ENCODE assay signal across 11 cellular contexts in the genomic region with DNA sequence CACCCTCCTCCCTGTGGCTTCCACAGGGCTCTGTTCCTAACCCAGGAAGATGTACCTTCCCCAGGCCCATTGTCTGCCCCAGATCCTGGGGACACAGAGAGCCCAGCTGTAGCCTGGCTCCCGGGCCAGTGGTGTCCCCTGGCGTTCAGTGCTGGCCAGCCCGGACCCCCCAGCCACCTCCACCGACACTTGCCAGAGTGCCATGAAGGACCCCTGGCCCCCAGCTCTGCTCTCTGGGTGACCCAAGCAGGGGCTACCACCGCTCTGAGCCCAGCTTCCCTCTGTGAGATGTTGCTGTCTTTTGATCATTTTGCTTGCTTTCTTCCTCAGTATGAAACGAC. TPM values are rescaled to one million over a fixed set of nuclear protein-coding genes. Genes with fewer than 3 reads are reported as not detected.
DNase-seq lines count a peak whose midpoint lies in the region; ATAC-seq, FAIRE-seq and TF ChIP-seq lines count a peak whose summit lies in the region.
"Had no signal": no experiment of that assay in that cellular context is flagged by ENCODE, and none has a peak within 500 bp of the region (broad histone marks: within the 10 kb centered on the region; RNA-seq: fewer than 3 reads in every experiment).

No MANE protein-coding gene starts in this region.

- no peak overlapping the region for H2BK12ac ChIP-seq in mesenchymal stem cell (ENCODE audit: low read length in 2 of 2)

- no peak for DNase-seq in left ventricle myocardium inferior
- DNase-seq in left cardiac atrium, result no peak
- DNase-seq in mesenchymal stem cell, result no peak
- no peak for DNase-seq in transverse colon
- DNase-seq in GM12892 (ENCODE audit: insufficient read length), result no peak
- DNase-seq: MM.1S, retina had no signal

- no peak for TF ChIP-seq EP300 in transverse colon (IDR thresholded peaks at IDR 0.05; ENCODE audit: low read depth)

- H3K4ac ChIP-seq in mesenchymal stem cell (ENCODE audit: low read depth in 1 of 2, low read length in 2 of 2), result peak overlapping the region; percentile 4 to 30

- no peak overlapping the region for H3K9ac ChIP-seq in mesenchymal stem cell (ENCODE audit: low read length)

- peak overlapping the region; percentile 55 for H2AK5ac ChIP-seq in mesenchymal stem cell (ENCODE audit: low read length, severe bottlenecking)

- no peak for FAIRE-seq in GM12892 (lab: Jason Lieb, UNC)
- FAIRE-seq: frontal cortex had no signal

- peaks cover 32% of the 10 kb centered on the region for H3K4me1 Mint-ChIP-seq in activated naive CD8-positive, alpha-beta T cell (ENCODE audit: low read depth)

- no peaks in the 10 kb centered on the region for H3K9me3 Mint-ChIP-seq in activated naive CD8-positive, alpha-beta T cell (ENCODE audit: low read depth)

- H3K4me2 ChIP-seq in mesenchymal stem cell (ENCODE audit: low read length, poor library complexity, severe bottlenecking), result no peak overlapping the region

- H3K4me3 ChIP-seq in left ventricle myocardium inferior, result peak overlapping the region; percentile 41
- no peak overlapping the region for H3K4me3 ChIP-seq in mesenchymal stem cell (ENCODE audit: insufficient read depth in 1 of 2, low read depth in 1 of 2, low read length in 2 of 2)
- no peak overlapping the region for H3K4me3 ChIP-seq in transverse colon

- H3K9me3 ChIP-seq in left ventricle myocardium inferior (replicated peaks) (no peaks in the 10 kb centered on the region), mesenchymal stem cell (ENCODE audit: control insufficient read depth, low read length) (no peaks in the 10 kb centered on the region), transverse colon (no peaks in the 10 kb centered on the region)

- intact Hi-C loops in left ventricle myocardium inferior (cut with micrococcal nuclease) (loop anchor here (5.0 kb wide), 1 partner anchor 38 kb away; no protein-coding TSS in a partner anchor), left cardiac atrium (cut with DNase I) (no loop called here), transverse colon (cut with DNase I; ENCODE audit: low total_unique reads) (no loop called here)

- no peaks in the 10 kb centered on the region for H3K27me3 Mint-ChIP-seq in activated naive CD8-positive, alpha-beta T cell

- H2AFZ ChIP-seq in mesenchymal stem cell (ENCODE audit: low read depth, low read length), result no peak overlapping the region

- peak overlapping the region in 1 of 2 experiments; percentile 25 for H3K18ac ChIP-seq in mesenchymal stem cell (ENCODE audit: low read depth in 1 of 2, low read length in 2 of 2)

- no peak overlapping the region for H3K14ac ChIP-seq in mesenchymal stem cell (ENCODE audit: low read length in 2 of 2)

- H3K27ac ChIP-seq in left ventricle myocardium inferior (replicated peaks), result peak overlapping the region; percentile 88
- peak overlapping the region; percentile 73 for H3K27ac ChIP-seq in mesenchymal stem cell (ENCODE audit: low read length, poor library complexity, severe bottlenecking)
- H3K27ac ChIP-seq in transverse colon, result peak overlapping the region; percentile 44 to 60 (median 47)

- H3K4me1 ChIP-seq in left ventricle myocardium inferior (peaks cover 100% of the 10 kb centered on the region), mesenchymal stem cell (ENCODE audit: control insufficient read depth, insufficient read depth, low read depth, low read length) (peaks cover 100% of the 10 kb centered on the region), transverse colon (peaks cover 53 to 90% (median 66%) of the 10 kb centered on the region in 4 donors)

- peaks cover 13% of the 10 kb centered on the region for H3K79me1 ChIP-seq in mesenchymal stem cell (replicated peaks; ENCODE audit: low read length, poor library complexity, severe bottlenecking)

- in situ Hi-C loops in transverse colon (cut with MboI; ENCODE audit: low pct_ligation_motif_present in 1 of 4, low pct_unique_long_range_greater_than_20kb in 1 of 4, low sequenced_read_pairs in 3 of 4), result no loop called here

- H3K4me3 Mint-ChIP-seq in activated naive CD8-positive, alpha-beta T cell, result peak overlapping the region; percentile 53

- no peak overlapping the region for H3K23ac ChIP-seq in mesenchymal stem cell (ENCODE audit: low read length in 2 of 2)

- TF ChIP-seq CTCF in left ventricle myocardium inferior (IDR thresholded peaks at IDR 0.05; ENCODE audit: borderline replicate concordance) (peak; percentile 37), transverse colon (IDR thresholded peaks at IDR 0.05) (no peak)

- no peaks in the 10 kb centered on the region for H3K27me3 ChIP-seq in left ventricle myocardium inferior (ENCODE audit: low read depth)
- H3K27me3 ChIP-seq in mesenchymal stem cell (ENCODE audit: control insufficient read depth in 1 of 2, insufficient read depth in 1 of 2, low read length in 2 of 2), result no peaks in the 10 kb centered on the region
- H3K27me3 ChIP-seq in transverse colon, result no peaks in the 10 kb centered on the region

- H3K36me3 Mint-ChIP-seq in activated naive CD8-positive, alpha-beta T cell, result no peaks in the 10 kb centered on the region

- no peak for ATAC-seq in left cardiac atrium
- no peak for ATAC-seq in GM21619 (IDR thresholded peaks at IDR 0.05; ENCODE audit: unreplicated experiment)
- no peak for ATAC-seq in GM18498 (IDR thresholded peaks at IDR 0.05; ENCODE audit: unreplicated experiment)

- peak overlapping the region; percentile 61 for H3K27ac Mint-ChIP-seq in activated naive CD8-positive, alpha-beta T cell

- H3K36me3 ChIP-seq in left ventricle myocardium inferior, result peaks cover 5% of the 10 kb centered on the region
- peaks cover 15 to 81% of the 10 kb centered on the region in 2 experiments for H3K36me3 ChIP-seq in mesenchymal stem cell (ENCODE audit: control insufficient read depth in 1 of 2, insufficient read depth in 2 of 2, low read depth in 1 of 2, low read length in 2 of 2)
- H3K36me3 ChIP-seq in transverse colon, result no peaks in the 10 kb centered on the region

- H4K8ac ChIP-seq in mesenchymal stem cell (ENCODE audit: low read length), result peak overlapping the region; percentile 73

- WGBS in mesenchymal stem cell, result 81% methylated on average over 6 of the region's 6 CpGs
- 70% methylated on average over 6 of the region's 6 CpGs; no CpG with 5 or more reads in 1 of the 2 donors for WGBS in transverse colon (ENCODE audit: low coverage in 1 of 2), 2 donors

- H2BK5ac ChIP-seq in mesenchymal stem cell (ENCODE audit: low read depth, low read length, poor library complexity, severe bottlenecking), result no peak overlapping the region

- H2BK120ac ChIP-seq in mesenchymal stem cell (ENCODE audit: low read depth, low read length), result no peak overlapping the region

- peak overlapping the region; percentile 17 for H2BK15ac ChIP-seq in mesenchymal stem cell (ENCODE audit: low read depth, poor library complexity, severe bottlenecking)

- TF ChIP-seq POLR2A in transverse colon (IDR thresholded peaks at IDR 0.05) (no peak), GM12892 (IDR thresholded peaks at IDR 0.05; ENCODE audit: low read depth, low read length) (no peak)

- no peak overlapping the region for H4K91ac ChIP-seq in mesenchymal stem cell (ENCODE audit: low read length)

RNA-seq across cellular contexts. Expression of a gene that starts 6.2 kb away (rescaled TPM):
- total RNA-seq in left ventricle myocardium inferior (28.5 TPM), left cardiac atrium (10 to 100 TPM; 44.4 to 44.7 TPM), transverse colon (100 to 1,000 TPM; 187 to 510 (median 205) TPM)
- 59.1 TPM for polyA plus RNA-seq in mesenchymal stem cell (2013, experiment 1 of 2)
- polyA plus RNA-seq in mesenchymal stem cell (2013, experiment 2 of 2), result 55.9 TPM
- polyA plus RNA-seq in GM12892 (2012; ENCODE audit: missing spikeins), result 7.4 TPM

RNA-seq across cellular contexts. Expression of a gene that starts 28.4 kb away (rescaled TPM):
- total RNA-seq in left ventricle myocardium inferior (218 TPM), left cardiac atrium (100 to 1,000 TPM in 1 of 2 donors, 10 to 100 TPM in 1; 86.2 to 102 TPM), transverse colon (10 to 100 TPM in 1 of 4 donors, 1 to 10 TPM in 2, not detected in 1; 4.4 to 11.3 (median 7.1) TPM)
- polyA plus RNA-seq in mesenchymal stem cell (2013, experiment 1 of 2), result 5.2 TPM
- polyA plus RNA-seq in mesenchymal stem cell (2013, experiment 2 of 2), result 4.8 TPM
- not detected for polyA plus RNA-seq in GM12892 (2012; ENCODE audit: missing spikeins)

RNA-seq across cellular contexts. Expression of a gene that starts 57.3 kb away (rescaled TPM):
- total RNA-seq in left ventricle myocardium inferior (55.6 TPM), left cardiac atrium (10 to 100 TPM; 67.6 to 68.7 TPM), transverse colon (100 to 1,000 TPM; 189 to 397 (median 203) TPM)
- polyA plus RNA-seq in mesenchymal stem cell (2013, experiment 1 of 2), result 68.6 TPM
- polyA plus RNA-seq in mesenchymal stem cell (2013, experiment 2 of 2), result 73.5 TPM
- 30.8 TPM for polyA plus RNA-seq in GM12892 (2012; ENCODE audit: missing spikeins)

Comparison
In these comparisons a context has a peak if more than half of its experiments do, and no peak if none do; other contexts are left out.
1. RNA of a gene that starts 28.4 kb away (total RNA-seq): 218 TPM in left ventricle myocardium inferior (single experiment) and 86.2 to 102 TPM in left cardiac atrium; 4.4 to 11.3 TPM in transverse colon; every median in the first group is over 4 times any median in the second.
2. Peak in every context shown above with its lines, with median percentiles within 50 percentile points of each other: H3K27ac ChIP-seq.